Comparison of ENCODE assay signal across 13 cellular contexts in the genomic region with DNA sequence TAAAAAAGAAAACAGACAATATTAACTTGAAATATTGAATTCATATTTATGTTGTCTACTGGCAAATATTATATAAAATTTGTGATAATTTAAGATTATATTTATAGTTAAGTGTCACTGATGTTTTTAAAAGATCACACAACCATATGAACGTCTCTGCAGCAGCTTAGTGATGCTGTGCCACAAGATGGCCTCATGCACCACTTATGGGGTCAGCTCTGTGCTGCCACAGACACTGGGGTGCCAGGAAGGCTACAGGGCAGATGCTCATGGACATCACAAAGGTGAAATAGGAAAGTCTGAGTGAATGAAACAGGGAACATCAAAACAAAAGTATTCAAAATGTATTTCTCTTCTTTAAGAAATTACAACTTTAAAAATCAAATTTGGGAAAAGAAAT. TPM values are rescaled to one million over a fixed set of nuclear protein-coding genes. Genes with fewer than 3 reads are reported as not detected.
DNase-seq lines count a peak whose midpoint lies in the region; ATAC-seq, FAIRE-seq and TF ChIP-seq lines count a peak whose summit lies in the region.
"Had no signal": no experiment of that assay in that cellular context is flagged by ENCODE, and none has a peak within 500 bp of the region (broad histone marks: within the 10 kb centered on the region; RNA-seq: fewer than 3 reads in every experiment).

No MANE protein-coding gene starts in this region.

- H3K27me3 ChIP-seq in Loucy (ENCODE audit: insufficient read depth, low read length, poor library complexity, severe bottlenecking) (no peaks in the 10 kb centered on the region), K562 (ENCODE audit: control insufficient read depth in 2 of 2, insufficient read depth in 2 of 2, low read length in 2 of 2) (no peaks in the 10 kb centered on the region), osteoblast (ENCODE audit: insufficient read depth, low read length) (no peaks in the 10 kb centered on the region)

- ATAC-seq in K562 (0 out of 3 replicates have a peak, but pooled peaks have one; percentile 39), GM19452 (IDR thresholded peaks at IDR 0.05; ENCODE audit: unreplicated experiment) (no peak), GM18511 (IDR thresholded peaks at IDR 0.05; ENCODE audit: unreplicated experiment) (no peak)
- ATAC-seq: activated T-cell treated with anti-CD3 and anti-CD28 coated beads, Interleukin-2, amount 50 U/mL, for 72 hours; natural killer cell treated with Interleukin-12 subunit alpha and Interleukin-12 subunit beta and Interleukin-15 and Interleukin-18, amount 100 ng/mL, for 72 hours; stimulated activated effector memory CD8-positive, alpha-beta T cell treated with anti-CD3 and anti-CD28 coated beads, Interleukin-12 subunit alpha, Interleukin-12 subunit beta, amount 100 ng/mL, for 72 hours had no signal

- CTCF ChIA-PET in K562 (lab: Yijun Ruan, JAX; ENCODE audit: low intra/inter-chr PET ratio), result no interaction called here

- no peak overlapping the region for H3K9ac ChIP-seq in Loucy (ENCODE audit: low read depth, low read length, poor library complexity, severe bottlenecking)
- no peak overlapping the region for H3K9ac ChIP-seq in K562 (ENCODE audit: insufficient read depth in 1 of 2, low read depth in 2 of 2, low read length in 2 of 2)

- in situ Hi-C loops in K562 (cut with MboI), result no loop called here

- no peaks in the 10 kb centered on the region for H3K9me2 ChIP-seq in Loucy (replicated peaks; ENCODE audit: low read depth, low read length)

- FAIRE-seq in K562 (lab: Jason Lieb, UNC), result no peak
- FAIRE-seq: TTC549 had no signal

- DNase-seq in NCI-H1417 (lab: John Stamatoyannopoulos, UW), result peak in 2 of 3 experiments; percentile 6 to 28
- no peak for DNase-seq in NCI-H1417 treated with DMSO at 0.1 percent for 48 hours (lab: John Stamatoyannopoulos, UW)
- no peak for DNase-seq in K562 (ENCODE audit: extremely low read depth in 1 of 4, low spot score in 3 of 4)
- no peak for DNase-seq in osteoblast (ENCODE audit: insufficient read length, low spot score, missing footprints)
- no peak for DNase-seq in NCI-H2171 (lab: John Stamatoyannopoulos, UW)
- DNase-seq: activated T-cell treated with anti-CD3 and anti-CD28 coated beads, Interleukin-2, amount 50 U/mL, for 72 hours; NCI-H1694 had no signal

- 8% methylated on average over 1 of the region's 1 CpG for WGBS in K562 (ENCODE audit: insufficient coverage, low coverage, missing lambda C conversion rate)

- H3K79me2 ChIP-seq in Loucy (ENCODE audit: insufficient read depth, low read length), result peaks cover 15% of the 10 kb centered on the region
- H3K79me2 ChIP-seq in K562 (ENCODE audit: control insufficient read depth, insufficient read depth, low read length), result peaks cover under 1% of the 10 kb centered on the region; the same call in 1 of the 3 replicates
- H3K79me2 ChIP-seq in osteoblast (ENCODE audit: insufficient read depth, low read length), result peaks cover 12% of the 10 kb centered on the region

- no peak overlapping the region for H2AFZ ChIP-seq in Loucy (ENCODE audit: low read length)
- no peak overlapping the region for H2AFZ ChIP-seq in K562 (ENCODE audit: low read depth, low read length)
- H2AFZ ChIP-seq in osteoblast (ENCODE audit: low read length), result no peak overlapping the region

- no peak for TF ChIP-seq RAD21 in K562 (CRISPR knock-in tag; conservative IDR thresholded peaks at IDR 0.05 in 1 of 2, IDR thresholded peaks at IDR 0.05 in 1 of 2)

- peaks cover 55% of the 10 kb centered on the region for H3K36me3 ChIP-seq in Loucy (ENCODE audit: insufficient read depth, low read length)
- H3K36me3 ChIP-seq in K562 (ENCODE audit: control insufficient read depth, insufficient read depth, low read length), result peaks cover 5% of the 10 kb centered on the region; the same call in 1 of the 3 replicates
- peaks cover 8% of the 10 kb centered on the region for H3K36me3 ChIP-seq in osteoblast (ENCODE audit: insufficient read depth, low read length)

- H3K9me3 ChIP-seq in Loucy (ENCODE audit: insufficient read depth, low read depth, low read length), result no peaks in the 10 kb centered on the region
- no peaks in the 10 kb centered on the region for H3K9me3 ChIP-seq in K562 (replicated peaks; ENCODE audit: control insufficient read depth, insufficient read depth, low read depth, low read length)
- H3K9me3 ChIP-seq in osteoblast (ENCODE audit: low read depth, low read length), result no peaks in the 10 kb centered on the region

- H3K4me3 ChIP-seq in Loucy (ENCODE audit: low read length, poor library complexity, severe bottlenecking) (no peak overlapping the region), K562 (no peak overlapping the region), osteoblast (ENCODE audit: insufficient read depth, low read length) (no peak overlapping the region)

- POLR2A ChIA-PET in K562 (lab: Yijun Ruan, JAX), result no interaction called here

- BruUV-seq in K562 (replicated peaks; lab: Mats Ljungman, UMichigan), result no TSS peak

- H3K4me1 ChIP-seq in Loucy (ENCODE audit: insufficient read depth, low read length, poor library complexity, severe bottlenecking), result no peaks in the 10 kb centered on the region
- H3K4me1 ChIP-seq in K562 (replicated peaks in 1 of 2; ENCODE audit: control insufficient read depth in 2 of 2, insufficient read depth in 2 of 2, low read length in 2 of 2), result no peaks in the 10 kb centered on the region
- no peaks in the 10 kb centered on the region for H3K4me1 ChIP-seq in osteoblast (ENCODE audit: insufficient read depth, low read length)

- no peaks in the 10 kb centered on the region for H3F3A ChIP-seq in Loucy (ENCODE audit: low read depth)

- intact Hi-C loops in K562 (cut with micrococcal nuclease), result no loop called here

- H3K4me2 ChIP-seq in Loucy (ENCODE audit: low read depth, low read length, poor library complexity, severe bottlenecking) (no peak overlapping the region), K562 (ENCODE audit: insufficient read depth, low read length) (no peak overlapping the region), osteoblast (ENCODE audit: insufficient read depth, low read length) (no peak overlapping the region)

- no peak for TF ChIP-seq POLR2A in K562 (conservative IDR thresholded peaks at IDR 0.05)

- no peak for TF ChIP-seq EP300 in K562 (IDR thresholded peaks at IDR 0.05; ENCODE audit: low read length)

- H3K27ac ChIP-seq in K562 (ENCODE audit: extremely low read depth, low read depth, low read length) (no peak overlapping the region), osteoblast (ENCODE audit: low read depth, low read length) (no peak overlapping the region)

- peak; percentile 49 for TF ChIP-seq CTCF in Loucy (conservative IDR thresholded peaks at IDR 0.05; ENCODE audit: low read length)
- peak in 1 of 3 experiments; percentile 24; a peak in 2 of 6 replicates for TF ChIP-seq CTCF in K562 (IDR thresholded peaks at IDR 0.05 in 2 of 3, conservative IDR thresholded peaks at IDR 0.05 in 1 of 3; ENCODE audit: insufficient read depth in 2 of 3, low read depth in 1 of 3, low read length in 3 of 3)
- TF ChIP-seq CTCF in osteoblast (IDR thresholded peaks at IDR 0.05; ENCODE audit: extremely low read depth, low read depth, low read length), result peak; percentile 29

- H4K20me1 ChIP-seq in Loucy (ENCODE audit: insufficient read depth, low read length, poor library complexity, severe bottlenecking) (peaks cover 8% of the 10 kb centered on the region), K562 (replicated peaks; ENCODE audit: control insufficient read depth, insufficient read depth, low read length) (no peaks in the 10 kb centered on the region), osteoblast (ENCODE audit: insufficient read depth, low read length) (no peaks in the 10 kb centered on the region)

- no peaks in the 10 kb centered on the region for H3K9me1 ChIP-seq in K562 (ENCODE audit: control insufficient read depth, insufficient read depth, low read length)

RNA-seq across cellular contexts. Expression of gene ATXN3, which starts 13.1 kb away (rescaled TPM):
- total RNA-seq in K562 (2011; cell fraction: chromatin; rRNA removed; ENCODE audit: low replicate concordance), result 31.7 and 52.7 TPM in 2 replicates
- 13.0 and 13.8 TPM in 2 replicates for total RNA-seq in K562 (2011; cell fraction: nucleolus; rRNA removed)
- 19.4 and 24.2 TPM in 2 replicates for total RNA-seq in K562 (2011; cell fraction: nucleoplasm; rRNA removed)
- total RNA-seq in K562 (2014; rRNA removed) (14.6 and 16.5 TPM in 2 replicates), K562 (2014; rRNA removed; fragmentation: Illumina TruSeq; extraction: Trizol) (25.0 and 32.5 TPM in 2 replicates), K562 (2015; rRNA removed; fragmentation: Illumina TruSeq; extraction: Trizol) (11.8 and 12.8 TPM in 2 replicates), K562 (2021) (11.3 and 12.6 TPM in 2 replicates), osteoblast (24.6 and 28.9 TPM in 2 replicates)
- polyA plus RNA-seq in K562 (2011; rRNA removed) (11.2 and 18.2 TPM in 2 replicates), K562 (2014; fragmentation: Illumina TruSeq; extraction: Trizol) (11.3 and 14.2 TPM in 2 replicates), K562 (2014; fragmentation: Nextera tagmentation; extraction: Ambion mirVana) (10 to 100 TPM; 14.0 to 18.0 TPM), K562 (2014; rRNA removed) (12.7 and 17.6 TPM in 2 replicates)
- polyA plus RNA-seq in K562 (2011; cell fraction: cytosol; rRNA removed), result 1.7 and 4.5 TPM in 2 replicates
- 5.8 and 6.2 TPM in 2 replicates for polyA plus RNA-seq in K562 (2011; cell fraction: nucleus; rRNA removed)
- 7.9 and 17.4 TPM in 2 replicates for polyA plus RNA-seq in K562 (2012)
- polyA minus RNA-seq in K562 (2011; rRNA and poly(A)+ RNA removed), result 41.7 and 41.9 TPM in 2 replicates
- polyA minus RNA-seq in K562 (2011; cell fraction: cytosol; rRNA and poly(A)+ RNA removed), result 4.5 and 10.7 TPM in 2 replicates
- polyA minus RNA-seq in K562 (2011; cell fraction: nucleus; rRNA and poly(A)+ RNA removed), result 6.2 and 11.1 TPM in 2 replicates

RNA-seq across cellular contexts. Expression of gene NDUFB1, which starts 28.2 kb away (rescaled TPM):
- 29.6 and 37.4 TPM in 2 replicates for total RNA-seq in K562 (2011; cell fraction: chromatin; rRNA removed; ENCODE audit: low replicate concordance)
- total RNA-seq in K562 (2011; cell fraction: nucleolus; rRNA removed), result 48.0 and 54.4 TPM in 2 replicates
- total RNA-seq in K562 (2011; cell fraction: nucleoplasm; rRNA removed), result 60.5 and 64.4 TPM in 2 replicates
- total RNA-seq in K562 (2014; rRNA removed), result 164 and 330 TPM in 2 replicates
- 323 and 358 TPM in 2 replicates for total RNA-seq in K562 (2014; rRNA removed; fragmentation: Illumina TruSeq; extraction: Trizol)
- 248 and 251 TPM in 2 replicates for total RNA-seq in K562 (2015; rRNA removed; fragmentation: Illumina TruSeq; extraction: Trizol)
- total RNA-seq in K562 (2021), result 102 TPM in 2 replicates
- 202 and 325 TPM in 2 replicates for polyA plus RNA-seq in K562 (2011; rRNA removed)
- 58.1 and 187 TPM in 2 replicates for polyA plus RNA-seq in K562 (2011; cell fraction: cytosol; rRNA removed)
- polyA plus RNA-seq in K562 (2011; cell fraction: nucleus; rRNA removed), result 78.6 and 113 TPM in 2 replicates
- polyA plus RNA-seq in K562 (2012), result 187 and 742 TPM in 2 replicates
- polyA plus RNA-seq in K562 (2014; fragmentation: Illumina TruSeq; extraction: Trizol), result 294 and 348 TPM in 2 replicates
- polyA plus RNA-seq in K562 (2014; fragmentation: Nextera tagmentation; extraction: Ambion mirVana), result 100 to 1,000 TPM; 410 to 431 TPM
- polyA plus RNA-seq in K562 (2014; rRNA removed), result 767 and 793 TPM in 2 replicates
- 69.0 and 73.5 TPM in 2 replicates for polyA minus RNA-seq in K562 (2011; rRNA and poly(A)+ RNA removed)
- 14.2 and 19.0 TPM in 2 replicates for polyA minus RNA-seq in K562 (2011; cell fraction: cytosol; rRNA and poly(A)+ RNA removed)
- polyA minus RNA-seq in K562 (2011; cell fraction: nucleus; rRNA and poly(A)+ RNA removed), result 15.9 and 31.7 TPM in 2 replicates
- total RNA-seq in osteoblast, result 146 and 150 TPM in 2 replicates

RNA-seq across cellular contexts. Expression of gene CPSF2, which starts 28.4 kb away (rescaled TPM):
- total RNA-seq in K562 (2011; cell fraction: chromatin; rRNA removed; ENCODE audit: low replicate concordance), result 11.5 and 30.0 TPM in 2 replicates
- total RNA-seq in K562 (2011; cell fraction: nucleolus; rRNA removed), result 10.8 and 12.0 TPM in 2 replicates
- total RNA-seq in K562 (2011; cell fraction: nucleoplasm; rRNA removed), result 15.5 and 23.5 TPM in 2 replicates
- total RNA-seq in K562 (2014; rRNA removed), result 40.6 and 41.9 TPM in 2 replicates
- 71.3 and 77.7 TPM in 2 replicates for total RNA-seq in K562 (2014; rRNA removed; fragmentation: Illumina TruSeq; extraction: Trizol)
- total RNA-seq in K562 (2015; rRNA removed; fragmentation: Illumina TruSeq; extraction: Trizol), result 65.3 and 68.8 TPM in 2 replicates
- 65.4 and 67.8 TPM in 2 replicates for total RNA-seq in K562 (2021)
- 32.1 and 48.0 TPM in 2 replicates for polyA plus RNA-seq in K562 (2011; rRNA removed)
- 5.3 and 9.8 TPM in 2 replicates for polyA plus RNA-seq in K562 (2011; cell fraction: cytosol; rRNA removed)
- polyA plus RNA-seq in K562 (2011; cell fraction: nucleus; rRNA removed), result 6.2 and 8.8 TPM in 2 replicates
- polyA plus RNA-seq in K562 (2012), result 23.7 and 72.5 TPM in 2 replicates
- 40.5 and 55.9 TPM in 2 replicates for polyA plus RNA-seq in K562 (2014; fragmentation: Illumina TruSeq; extraction: Trizol)
- polyA plus RNA-seq in K562 (2014; fragmentation: Nextera tagmentation; extraction: Ambion mirVana), result 10 to 100 TPM; 20.8 to 25.9 TPM
- 39.1 and 49.0 TPM in 2 replicates for polyA plus RNA-seq in K562 (2014; rRNA removed)
- 55.1 and 56.3 TPM in 2 replicates for polyA minus RNA-seq in K562 (2011; rRNA and poly(A)+ RNA removed)
- polyA minus RNA-seq in K562 (2011; cell fraction: cytosol; rRNA and poly(A)+ RNA removed), result 20.3 and 29.9 TPM in 2 replicates
- polyA minus RNA-seq in K562 (2011; cell fraction: nucleus; rRNA and poly(A)+ RNA removed), result 11.8 and 12.7 TPM in 2 replicates
- 38.9 and 47.8 TPM in 2 replicates for total RNA-seq in osteoblast

RNA-seq across cellular contexts. Expression of gene TRIP11, which starts 53.5 kb away (rescaled TPM):
- 26.6 and 45.7 TPM in 2 replicates for total RNA-seq in K562 (2011; cell fraction: chromatin; rRNA removed; ENCODE audit: low replicate concordance)
- total RNA-seq in K562 (2011; cell fraction: nucleolus; rRNA removed), result 4.7 and 4.9 TPM in 2 replicates
- total RNA-seq in K562 (2011; cell fraction: nucleoplasm; rRNA removed), result 9.9 and 12.4 TPM in 2 replicates
- 5.4 and 6.9 TPM in 2 replicates for total RNA-seq in K562 (2014; rRNA removed)
- 12.4 and 14.4 TPM in 2 replicates for total RNA-seq in K562 (2014; rRNA removed; fragmentation: Illumina TruSeq; extraction: Trizol)
- total RNA-seq in K562 (2015; rRNA removed; fragmentation: Illumina TruSeq; extraction: Trizol), result 12.8 and 14.7 TPM in 2 replicates
- 20.0 and 20.8 TPM in 2 replicates for total RNA-seq in K562 (2021)
- polyA plus RNA-seq in K562 (2011; rRNA removed), result 10.9 and 11.9 TPM in 2 replicates
- 3.4 and 4.4 TPM in 2 replicates for polyA plus RNA-seq in K562 (2011; cell fraction: cytosol; rRNA removed)
- polyA plus RNA-seq in K562 (2011; cell fraction: nucleus; rRNA removed), result 11.3 and 12.1 TPM in 2 replicates
- polyA plus RNA-seq in K562 (2012), result 6.6 and 7.2 TPM in 2 replicates
- polyA plus RNA-seq in K562 (2014; fragmentation: Illumina TruSeq; extraction: Trizol), result 5.1 and 9.7 TPM in 2 replicates
- 10 to 100 TPM in 1 of 2 experiments, 1 to 10 TPM in 1; 7.4 to 14.6 TPM for polyA plus RNA-seq in K562 (2014; fragmentation: Nextera tagmentation; extraction: Ambion mirVana)
- polyA plus RNA-seq in K562 (2014; rRNA removed), result 4.0 and 5.0 TPM in 2 replicates
- polyA minus RNA-seq in K562 (2011; rRNA and poly(A)+ RNA removed), result 46.6 and 57.6 TPM in 2 replicates
- 13.1 and 19.3 TPM in 2 replicates for polyA minus RNA-seq in K562 (2011; cell fraction: cytosol; rRNA and poly(A)+ RNA removed)
- polyA minus RNA-seq in K562 (2011; cell fraction: nucleus; rRNA and poly(A)+ RNA removed), result 7.3 and 44.1 TPM in 2 replicates
- total RNA-seq in osteoblast, result 38.0 and 46.9 TPM in 2 replicates

Comparison
In these comparisons a context has a peak if more than half of its experiments do, and no peak if none do; other contexts are left out.
1. DNase-seq: peak in NCI-H1417 (2 of 3); none in NCI-H1417 treated with DMSO at 0.1 percent for 48 hours (single experiment), K562 (0 of 4), osteoblast (single experiment) and NCI-H2171 (single experiment).